1 cellular context compared by ENCODE assay signal in genomic region chr21:38925923-38926322, GRCh38.
TF ChIP-seq lines count a peak whose summit lies in the region.

No MANE protein-coding gene starts in this region.

TF ChIP-seq in IMR-90, 13 proteins besides CTCF, POLR2A, EP300 and RAD21 (continued from another document):
- 0 out of 2 replicates have a peak, but pooled peaks have one; percentile 43 for TF ChIP-seq MAZ (IDR thresholded peaks at IDR 0.05; ENCODE audit: borderline replicate concordance, low read depth, low read length)
- peak; percentile 40 for TF ChIP-seq RCOR1 (IDR thresholded peaks at IDR 0.05; ENCODE audit: insufficient replicate concordance, low read length)
- TF ChIP-seq CEBPB (IDR thresholded peaks at IDR 0.05; ENCODE audit: low read depth, low read length) = no peak
- TF ChIP-seq CHD1 (IDR thresholded peaks at IDR 0.05; ENCODE audit: low read depth, low read length) = no peak
- no peak for TF ChIP-seq SMC3 (IDR thresholded peaks at IDR 0.05; ENCODE audit: low read depth, low read length)
- TF ChIP-seq, protein P1, sequence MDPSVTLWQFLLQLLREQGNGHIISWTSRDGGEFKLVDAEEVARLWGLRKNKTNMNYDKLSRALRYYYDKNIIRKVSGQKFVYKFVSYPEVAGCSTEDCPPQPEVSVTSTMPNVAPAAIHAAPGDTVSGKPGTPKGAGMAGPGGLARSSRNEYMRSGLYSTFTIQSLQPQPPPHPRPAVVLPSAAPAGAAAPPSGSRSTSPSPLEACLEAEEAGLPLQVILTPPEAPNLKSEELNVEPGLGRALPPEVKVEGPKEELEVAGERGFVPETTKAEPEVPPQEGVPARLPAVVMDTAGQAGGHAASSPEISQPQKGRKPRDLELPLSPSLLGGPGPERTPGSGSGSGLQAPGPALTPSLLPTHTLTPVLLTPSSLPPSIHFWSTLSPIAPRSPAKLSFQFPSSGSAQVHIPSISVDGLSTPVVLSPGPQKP (IDR thresholded peaks at IDR 0.05; ENCODE audit: borderline replicate concordance, low read depth, low read length) = no peak
- TF ChIP-seq USF2 (IDR thresholded peaks at IDR 0.05; ENCODE audit: low read depth, low read length) = no peak
- peak; percentile 94 for TF ChIP-seq MAFK (IDR thresholded peaks at IDR 0.05; ENCODE audit: low read depth, low read length)
